ENCODE assay signal across 8 cellular contexts in the genomic region with DNA sequence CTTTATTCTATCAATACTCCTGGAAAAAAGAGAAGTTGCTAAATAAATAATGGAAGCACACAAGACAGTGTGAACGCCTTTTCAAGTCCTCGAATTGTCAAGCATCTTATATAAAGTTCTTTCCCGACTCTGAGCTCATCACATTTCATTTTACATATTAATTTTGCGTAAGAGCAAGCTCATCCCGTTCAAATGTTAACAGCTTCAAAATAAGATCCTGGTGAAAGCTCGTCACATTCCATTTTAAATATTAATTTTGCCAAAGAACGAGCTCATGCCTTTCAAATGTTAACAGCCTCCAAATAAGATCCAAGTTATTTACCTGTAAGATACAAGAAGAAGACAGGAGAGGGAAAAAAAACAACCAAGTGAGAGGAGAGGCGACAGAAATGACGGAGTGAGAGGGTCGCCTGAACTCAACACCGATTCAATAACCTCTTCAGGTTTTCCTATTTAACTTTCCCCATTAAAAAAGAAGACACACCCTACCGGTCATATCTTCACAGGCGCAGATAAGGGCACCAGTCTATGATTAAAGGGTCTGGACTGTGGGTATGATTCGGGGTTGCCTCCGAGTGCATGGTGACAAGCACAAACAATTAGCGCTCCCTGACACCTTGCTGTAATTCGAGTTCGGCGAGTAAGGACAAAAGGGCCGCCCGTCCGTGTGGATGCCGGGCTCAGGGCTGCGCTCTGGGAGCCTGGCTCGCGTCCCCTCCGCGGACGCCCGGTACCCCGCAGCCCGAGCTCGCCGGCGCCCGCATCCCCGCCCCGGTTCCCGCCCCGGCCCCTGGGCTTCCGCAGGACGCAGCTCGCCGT.
A peak's percentile ranks its signal among the peaks of the same experiment; 100 is the strongest.
DNase-seq lines count a peak whose midpoint lies in the region; ATAC-seq and TF ChIP-seq lines count a peak whose summit lies in the region.

No MANE protein-coding gene starts in this region.

- peak overlapping the region; percentile 67 for H2AFZ ChIP-seq in PC-9

- no TSS peak for BruUV-seq in PC-9 (replicated peaks; lab: Mats Ljungman, UMichigan)

- H3K36me3 ChIP-seq in PC-9 (ENCODE audit: low read depth): no peaks in the 10 kb centered on the region; the same call in 1 of the 2 replicates
- H3K36me3 ChIP-seq in tibial nerve: no peaks in the 10 kb centered on the region

- no peak for TF ChIP-seq POLR2A in tibial nerve (IDR thresholded peaks at IDR 0.05)

- no peak for TF ChIP-seq EP300 in tibial nerve (IDR thresholded peaks at IDR 0.05)

- peaks cover 43% of the 10 kb centered on the region for H3K4me1 Mint-ChIP-seq in central memory CD8-positive, alpha-beta T cell

- peak overlapping the region; percentile 80 for H3K4me3 Mint-ChIP-seq in central memory CD8-positive, alpha-beta T cell

- peaks cover 38% of the 10 kb centered on the region for H3K79me2 ChIP-seq in PC-9 (ENCODE audit: low read depth)

- H3F3A ChIP-seq in PC-9 (ENCODE audit: insufficient read depth, low read depth): peaks cover 42% of the 10 kb centered on the region

- WGBS in tibial nerve, 2 donors: 3 to 8% methylated on average over 21 to 43 of the region's 44 CpGs

- DNase-seq in ACHN: peak; percentile 56
- peak; percentile 50 for DNase-seq in GM12865 (ENCODE audit: low read depth)
- peak in 1 of 2 experiments; percentile 73 for DNase-seq in PC-9
- DNase-seq in central memory CD8-positive, alpha-beta T cell (ENCODE audit: low spot score in 2 of 2): no peak
- peak; percentile 43 to 46 for DNase-seq in lung microvascular endothelial cell (ENCODE audit: low read depth in 2 of 2)
- DNase-seq in tibial nerve (ENCODE audit: low spot score in 2 of 2): no peak
- DNase-seq in NCI-H1930 (lab: John Stamatoyannopoulos, UW): no peak

- CTCF ChIA-PET in PC-9 (lab: Charles Lee): interaction anchor here (0.5 to 1.6 kb wide), 10 partner anchors 11 to 152 kb away, joined by 3 to 10 read pairs (median 4); no protein-coding TSS in a partner anchor

- H3K4me3 ChIP-seq in GM12865 (ENCODE audit: low read depth, low read length) (peak overlapping the region; percentile 86), PC-9 (peak overlapping the region; percentile 73), tibial nerve (peak overlapping the region; percentile 50 to 76 (median 64))

- H3K4me1 ChIP-seq in PC-9 (replicated peaks; ENCODE audit: insufficient read depth) (peaks cover 24% of the 10 kb centered on the region), tibial nerve (peaks cover 0 to 17% (median 9%) of the 10 kb centered on the region in 4 donors)

- peak; percentile 28 for ATAC-seq in HG03097 (IDR thresholded peaks at IDR 0.05; ENCODE audit: low FRiP score, unreplicated experiment)
- ATAC-seq in central memory CD8-positive, alpha-beta T cell (replicated peaks; ENCODE audit: extremely low read depth, poor library complexity, severe bottlenecking): peak; percentile 7

- POLR2A ChIA-PET in PC-9 (lab: Charles Lee; ENCODE audit: unreplicated experiment): interaction anchor here (0.5 to 1.4 kb wide), 8 partner anchors 30 to 951 kb away, joined by 3 to 8 read pairs (median 4); no protein-coding TSS in a partner anchor

- in situ Hi-C loops in ACHN (cut with HindIII; ENCODE audit: low pct_ligation_motif_present, low pct_unique_long_range_greater_than_20kb, low sequenced_read_pairs): no loop called here

- no peaks in the 10 kb centered on the region for H3K9me3 Mint-ChIP-seq in central memory CD8-positive, alpha-beta T cell

- H3K9me2 ChIP-seq in PC-9 (ENCODE audit: insufficient read depth): no peaks in the 10 kb centered on the region

- TF ChIP-seq CTCF in GM12865 (IDR thresholded peaks at IDR 0.05; ENCODE audit: insufficient read depth, low read depth, low read length, missing control alignments): no peak
- TF ChIP-seq CTCF in PC-9 (conservative IDR thresholded peaks at IDR 0.05): peak; percentile 17; the same call in 1 of the 2 replicates
- TF ChIP-seq CTCF in tibial nerve (IDR thresholded peaks at IDR 0.05): no peak

- H3K27ac ChIP-seq in PC-9 (peak overlapping the region; percentile 70), tibial nerve (peak overlapping the region; percentile 65 to 92 (median 89))

- H3K27me3 Mint-ChIP-seq in central memory CD8-positive, alpha-beta T cell: no peaks in the 10 kb centered on the region

- intact Hi-C loops in PC-9 (cut with micrococcal nuclease; ENCODE audit: unreplicated experiment): loop anchor here (1.0 to 5.0 kb wide), 5 partner anchors 31 to 301 kb away; no protein-coding TSS in a partner anchor

- H3K9me3 ChIP-seq in PC-9 (ENCODE audit: insufficient read depth, low read depth): no peaks in the 10 kb centered on the region
- H3K9me3 ChIP-seq in tibial nerve: peaks cover 0 to 14% (median 0%) of the 10 kb centered on the region in 4 donors

- H3K27ac Mint-ChIP-seq in central memory CD8-positive, alpha-beta T cell (ENCODE audit: low read depth): peak overlapping the region; percentile 82

- peaks cover 7% of the 10 kb centered on the region for H3K36me3 Mint-ChIP-seq in central memory CD8-positive, alpha-beta T cell (ENCODE audit: insufficient read depth)

- H3K4me2 ChIP-seq in PC-9: peak overlapping the region; percentile 90

- H4K20me1 ChIP-seq in PC-9 (ENCODE audit: insufficient read depth): peaks cover 5% of the 10 kb centered on the region

- no peaks in the 10 kb centered on the region for H3K27me3 ChIP-seq in PC-9 (ENCODE audit: insufficient read depth, low read depth)
- no peaks in the 10 kb centered on the region for H3K27me3 ChIP-seq in tibial nerve

Comparison
In these comparisons a context has a peak if more than half of its experiments do, and no peak if none do; other contexts are left out.
1. DNase-seq: peak in ACHN (single experiment), GM12865 (single experiment) and lung microvascular endothelial cell (2 of 2); none in central memory CD8-positive, alpha-beta T cell (0 of 2), tibial nerve (0 of 2) and NCI-H1930 (0 of 2).
2. Peak in every context shown above with its lines, with median percentiles within 50 percentile points of each other: H3K4me3 ChIP-seq.